In the genomic region with DNA sequence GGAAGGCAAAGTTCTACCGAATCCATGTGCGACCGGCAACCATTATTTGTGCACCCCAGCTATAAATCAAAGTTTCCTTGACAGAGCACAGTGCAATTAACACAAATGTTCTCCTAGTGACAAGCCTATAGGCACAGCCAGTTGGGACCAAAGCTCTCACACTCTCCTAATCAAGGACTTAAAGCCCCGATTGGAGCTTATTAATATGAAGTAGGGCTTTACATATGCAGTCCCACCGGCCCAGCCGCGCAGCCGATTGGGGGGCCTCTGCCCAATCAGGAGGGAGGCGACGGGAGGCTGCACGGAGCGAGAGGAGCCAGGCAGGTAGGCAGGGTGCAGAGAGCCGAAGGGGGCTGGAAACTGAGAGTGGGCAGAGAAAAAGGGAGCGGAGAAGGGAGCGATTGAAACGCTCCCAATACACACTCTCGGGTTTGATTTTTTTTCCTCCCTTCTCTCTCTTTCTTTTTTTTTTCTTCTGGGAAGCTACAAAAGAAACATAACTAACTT, we compare ENCODE assay signal across 8 cellular contexts. TPM values are rescaled to one million over a fixed set of nuclear protein-coding genes. Genes with fewer than 3 reads are reported as not detected.
DNase-seq lines count a peak whose midpoint lies in the region; ATAC-seq lines count a peak whose summit lies in the region.

A gene (minus strand): TSS at position 156 of the 507 bp plus-strand sequence. CDS start 130 bp downstream, at position 26.

- H3K9ac ChIP-seq in adipocyte (ENCODE audit: low read length) = no peak within 1 kb of the TSS
- H3K9ac ChIP-seq in skeletal muscle satellite cell (ENCODE audit: low read depth, low read length) = peak within 1 kb of the TSS; percentile 48

- no peak within 1 kb of the TSS for H3K27ac Mint-ChIP-seq in T-helper 17 cell

- H3K27me3 ChIP-seq in adipocyte (replicated peaks; ENCODE audit: control insufficient read depth, insufficient read depth, low read length) = peaks cover 62% of the 10 kb centered on the region
- H3K27me3 ChIP-seq in skeletal muscle satellite cell (ENCODE audit: control insufficient read depth, insufficient read depth, low read length) = no peaks in the 10 kb centered on the region

- peak within 1 kb of the TSS; percentile 96 for H3K4me2 ChIP-seq in skeletal muscle satellite cell (ENCODE audit: low read length)

- ATAC-seq in T-helper 17 cell = no peak

- no peaks in the 10 kb centered on the region for H3K4me1 Mint-ChIP-seq in T-helper 17 cell

- H3K4me1 ChIP-seq in adipocyte (ENCODE audit: control insufficient read depth, insufficient read depth, low read length) (peaks cover 12% of the 10 kb centered on the region), skeletal muscle satellite cell (ENCODE audit: control insufficient read depth, insufficient read depth, low read length) (peaks cover 4% of the 10 kb centered on the region)

- H3K9me3 ChIP-seq in adipocyte (ENCODE audit: control insufficient read depth, low read length) (no peaks in the 10 kb centered on the region), skeletal muscle satellite cell (replicated peaks; ENCODE audit: low read length) (no peaks in the 10 kb centered on the region), T-helper 17 cell (ENCODE audit: control insufficient read depth, low read length, poor library complexity, severe bottlenecking) (no peaks in the 10 kb centered on the region)

- DNase-seq in AG20443 (ENCODE audit: low spot score) = peak; percentile 7
- peak; percentile 95 for DNase-seq in NCI-H1105 treated with DMSO at 0.1 percent for 48 hours (lab: John Stamatoyannopoulos, UW)
- DNase-seq in adipocyte (ENCODE audit: low read depth) = peak; percentile 48
- peak; percentile 77 for DNase-seq in iPS-NIHi11 (ENCODE audit: low spot score)
- no peak for DNase-seq in UCSD-AML1 (lab: John Stamatoyannopoulos, UW; ENCODE audit: unreplicated experiment)
- no peak for DNase-seq in T-helper 17 cell
- DNase-seq in activated CD4-positive, alpha-beta T cell treated with anti-CD3 and anti-CD28 coated beads for 4 hours = no peak

- H3K4me3 Mint-ChIP-seq in T-helper 17 cell = no peak within 1 kb of the TSS

- H3K36me3 Mint-ChIP-seq in T-helper 17 cell (ENCODE audit: low read depth) = no peaks in the 10 kb centered on the region

- H3K4me3 ChIP-seq in adipocyte (ENCODE audit: low read length) (peak within 1 kb of the TSS; percentile 76), skeletal muscle satellite cell (ENCODE audit: low read length) (peak within 1 kb of the TSS; percentile 80)

- H3K27me3 Mint-ChIP-seq in T-helper 17 cell = peaks cover 7% of the 10 kb centered on the region

- no peaks in the 10 kb centered on the region for H3K36me3 ChIP-seq in adipocyte (ENCODE audit: control insufficient read depth, insufficient read depth, low read length, severe bottlenecking)
- H3K36me3 ChIP-seq in skeletal muscle satellite cell (ENCODE audit: insufficient read depth, low read length) = no peaks in the 10 kb centered on the region

RNA-seq across cellular contexts. Expression of the gene that starts here (rescaled TPM):
- total RNA-seq in skeletal muscle satellite cell (2012; rRNA removed) = 0.25 and 0.44 TPM in 2 replicates
- not detected for total RNA-seq in T-helper 17 cell

Comparison
In these comparisons a context has a peak if more than half of its experiments do, and no peak if none do; other contexts are left out.
1. DNase-seq: peak in AG20443 (single experiment), NCI-H1105 treated with DMSO at 0.1 percent for 48 hours (single experiment), adipocyte (single experiment) and iPS-NIHi11 (single experiment); none in UCSD-AML1 (single experiment), T-helper 17 cell (0 of 3) and activated CD4-positive, alpha-beta T cell treated with anti-CD3 and anti-CD28 coated beads for 4 hours (0 of 2).